ENCODE assay signal across 34 cellular contexts in genomic region chr10:117728087-117728486, GRCh38.
"Had no signal": no experiment of that assay in that cellular context is flagged by ENCODE, and none has a peak within 500 bp of the region (broad histone marks: within the 10 kb centered on the region; RNA-seq: fewer than 3 reads in every experiment).

No MANE protein-coding gene starts in this region.

- H3K27ac ChIP-seq: KMS-11 had no signal

- H3K27me3 ChIP-seq: MG63 had no signal

- H3K9me3 ChIP-seq: MG63 had no signal

- H3K36me3 ChIP-seq: MG63 had no signal

- H3K9ac ChIP-seq: KMS-11 had no signal

- DNase-seq: Kasumi-1, MG63, MM.1S, MV-4-11, NCI-H1048, NCI-H1092, NCI-H1092 treated with DMSO at 0.1 percent for 48 hours, NCI-H1105, NCI-H1105 treated with DMSO at 0.1 percent for 48 hours, NCI-H1417, NCI-H1417 treated with DMSO at 0.1 percent for 48 hours, NCI-H1436, NCI-H1436 treated with DMSO at 0.1 percent for 48 hours, NCI-H146, NCI-H1694, NCI-H1694 treated with DMSO at 0.1 percent for 48 hours, NCI-H187, NCI-H187 treated with DMSO at 0.1 percent for 48 hours, NCI-H1930, NCI-H2029, NCI-H2029 treated with DMSO at 0.1 percent for 48 hours, NCI-H2081, NCI-H2081 treated with DMSO at 0.1 percent for 48 hours, NCI-H2107, NCI-H2171, NCI-H2171 treated with DMSO at 0.1 percent for 48 hours, NCI-H2227 treated with DMSO at 0.1 percent for 48 hours, NCI-H226, NCI-H345, NCI-H446, NCI-H446 treated with DMSO at 0.1 percent for 48 hours, NCI-H510A, NCI-H510A treated with DMSO at 0.1 percent for 48 hours had no signal

- H3K4me2 ChIP-seq: KMS-11 had no signal

- H3K4me3 ChIP-seq: MG63 had no signal
